In genomic region chr10:121681982-121682687, GRCh38 we compare ENCODE assay signal across 22 cellular contexts.
DNase-seq lines count a peak whose midpoint lies in the region; TF ChIP-seq lines count a peak whose summit lies in the region.
"Had no signal": no experiment of that assay in that cellular context is flagged by ENCODE, and none has a peak within 500 bp of the region (broad histone marks: within the 10 kb centered on the region; RNA-seq: fewer than 3 reads in every experiment).

No MANE protein-coding gene starts in this region.

- H3K23ac ChIP-seq in mesenchymal stem cell (ENCODE audit: low read length in 2 of 2): no peak overlapping the region

- H4K91ac ChIP-seq in mesenchymal stem cell (ENCODE audit: low read length): no peak overlapping the region

- H3K27ac Mint-ChIP-seq in neural crest cell (ENCODE audit: unreplicated experiment): peak overlapping the region; percentile 76
- H3K27ac Mint-ChIP-seq: activated T-helper 17 cell treated with anti-CD3 and anti-CD28 coated beads, Interleukin-2, amount 50 U/mL, for 72 hours; dendritic cell treated with granulocyte-macrophage colony-stimulating factor and Interleukin-4, amounts not matched to agents 40 ng/mL and 50 ng/mL, for 4 days had no signal

- H3K4me1 Mint-ChIP-seq in neural crest cell: peaks cover 61% of the 10 kb centered on the region
- H3K4me1 Mint-ChIP-seq: activated T-helper 17 cell treated with anti-CD3 and anti-CD28 coated beads, Interleukin-2, amount 50 U/mL, for 72 hours had no signal

- peaks cover 7% of the 10 kb centered on the region for H3K36me3 Mint-ChIP-seq in neural crest cell (ENCODE audit: low read depth)

- no peak overlapping the region for H3K9ac ChIP-seq in smooth muscle cell (ENCODE audit: low read depth)
- H3K9ac ChIP-seq in mesenchymal stem cell (ENCODE audit: low read length): no peak overlapping the region

- H3K9me3 Mint-ChIP-seq in neural crest cell: no peaks in the 10 kb centered on the region
- H3K9me3 Mint-ChIP-seq: dendritic cell treated with granulocyte-macrophage colony-stimulating factor and Interleukin-4, amounts not matched to agents 40 ng/mL and 50 ng/mL, for 4 days had no signal

- H4K20me1 ChIP-seq in smooth muscle cell (ENCODE audit: low read depth): no peaks in the 10 kb centered on the region

- H3K79me1 ChIP-seq in mesenchymal stem cell (replicated peaks; ENCODE audit: low read length, poor library complexity, severe bottlenecking): no peaks in the 10 kb centered on the region

- peak in 32 of 58 donors; percentile 13 to 76 (median 34) for DNase-seq in anterior cingulate cortex (lab: John Stamatoyannopoulos, UW)
- DNase-seq in globus pallidus (ENCODE audit: low spot score): peak; percentile 49
- no peak for DNase-seq in neural crest cell (ENCODE audit: low read depth, low spot score)
- no peak for DNase-seq in smooth muscle cell (lab: John Stamatoyannopoulos, UW; ENCODE audit: unreplicated experiment)
- no peak for DNase-seq in activated CD4-positive, alpha-beta T cell treated with anti-CD3 and anti-CD28 coated beads for 48 hours
- DNase-seq in DMS53 treated with DMSO at 0.1 percent for 48 hours (lab: John Stamatoyannopoulos, UW; ENCODE audit: unreplicated experiment): no peak
- DNase-seq in mesenchymal stem cell: no peak
- DNase-seq: activated CD4-positive, alpha-beta T cell treated with anti-CD3 and anti-CD28 coated beads, Interleukin-2, amount 50 U/mL, for 48 hours; activated CD8-positive, alpha-beta memory T cell treated with anti-CD3 and anti-CD28 coated beads, Interleukin-2, amount 50 U/mL, for 4 hours; activated naive CD4-positive, alpha-beta T cell treated with anti-CD3 and anti-CD28 coated beads, Interleukin-2, amount 50 U/mL, for 16 hours; central memory CD4-positive, alpha-beta T cell; KG1; NCI-H1417 treated with DMSO at 0.1 percent for 48 hours; NCI-H446 treated with DMSO at 0.1 percent for 48 hours; RPMI8226; transverse colon had no signal

- no peak overlapping the region for H4K8ac ChIP-seq in mesenchymal stem cell (ENCODE audit: low read length)

- no peak overlapping the region for H3K4me3 ChIP-seq in smooth muscle cell
- H3K4me3 ChIP-seq in mesenchymal stem cell (ENCODE audit: insufficient read depth in 1 of 2, low read depth in 1 of 2, low read length in 2 of 2): no peak overlapping the region
- H3K4me3 ChIP-seq: HAP-1, hepatocyte, transverse colon had no signal

- no peak overlapping the region for H2BK5ac ChIP-seq in mesenchymal stem cell (ENCODE audit: low read depth, low read length, poor library complexity, severe bottlenecking)

- H2BK12ac ChIP-seq in mesenchymal stem cell (ENCODE audit: low read length in 2 of 2): no peak overlapping the region

- no peak overlapping the region for H3K4ac ChIP-seq in mesenchymal stem cell (ENCODE audit: low read depth in 1 of 2, low read length in 2 of 2)

- H3K36me3 ChIP-seq in smooth muscle cell (ENCODE audit: low read depth): no peaks in the 10 kb centered on the region
- no peaks in the 10 kb centered on the region for H3K36me3 ChIP-seq in mesenchymal stem cell (ENCODE audit: control insufficient read depth in 1 of 2, insufficient read depth in 2 of 2, low read depth in 1 of 2, low read length in 2 of 2)
- H3K36me3 ChIP-seq: HAP-1, neutrophil, transverse colon had no signal

- no peak overlapping the region for H3K14ac ChIP-seq in mesenchymal stem cell (ENCODE audit: low read length in 2 of 2)

- no peak overlapping the region for H3K18ac ChIP-seq in mesenchymal stem cell (ENCODE audit: low read depth in 1 of 2, low read length in 2 of 2)

- H3K4me2 ChIP-seq in smooth muscle cell (no peak overlapping the region), mesenchymal stem cell (ENCODE audit: low read length, poor library complexity, severe bottlenecking) (no peak overlapping the region)
- H3K4me2 ChIP-seq: hepatocyte had no signal

- peaks cover 5% of the 10 kb centered on the region for H3F3A ChIP-seq in smooth muscle cell (ENCODE audit: low read depth)

- 94% methylated on average over 23 of the region's 24 CpGs for WGBS in smooth muscle cell (ENCODE audit: low lambda C conversion rate)
- 81% methylated on average over 23 of the region's 24 CpGs for WGBS in mesenchymal stem cell

- H3K4me3 Mint-ChIP-seq in neural crest cell: no peak overlapping the region
- H3K4me3 Mint-ChIP-seq: activated T-helper 17 cell treated with anti-CD3 and anti-CD28 coated beads, Interleukin-2, amount 50 U/mL, for 72 hours; dendritic cell treated with granulocyte-macrophage colony-stimulating factor and Interleukin-4, amounts not matched to agents 40 ng/mL and 50 ng/mL, for 4 days had no signal

- H2BK120ac ChIP-seq in mesenchymal stem cell (ENCODE audit: low read depth, low read length): no peak overlapping the region

- no peaks in the 10 kb centered on the region for H3K27me3 ChIP-seq in smooth muscle cell (ENCODE audit: low read depth)
- H3K27me3 ChIP-seq in mesenchymal stem cell (ENCODE audit: control insufficient read depth in 1 of 2, insufficient read depth in 1 of 2, low read length in 2 of 2): peaks cover 6 to 21% of the 10 kb centered on the region in 2 experiments
- H3K27me3 ChIP-seq: hepatocyte, transverse colon had no signal

- H2AFZ ChIP-seq in smooth muscle cell (ENCODE audit: low read depth) (no peak overlapping the region), mesenchymal stem cell (ENCODE audit: low read depth, low read length) (no peak overlapping the region)
- H2AFZ ChIP-seq: hepatocyte had no signal

- H3K79me2 ChIP-seq in smooth muscle cell (ENCODE audit: low read depth): no peaks in the 10 kb centered on the region
- H3K79me2 ChIP-seq: hepatocyte had no signal

- H3K27me3 Mint-ChIP-seq in neural crest cell (ENCODE audit: low read depth): no peaks in the 10 kb centered on the region

- no peak overlapping the region for H2AK5ac ChIP-seq in mesenchymal stem cell (ENCODE audit: low read length, severe bottlenecking)

- TF ChIP-seq CTCF in neural crest cell (conservative IDR thresholded peaks at IDR 0.05): no peak
- no peak for TF ChIP-seq CTCF in smooth muscle cell (IDR thresholded peaks at IDR 0.05; ENCODE audit: borderline replicate concordance, insufficient read depth, poor library complexity, severe bottlenecking)

- H3K4me1 ChIP-seq in smooth muscle cell (ENCODE audit: low read depth): peaks cover 52% of the 10 kb centered on the region
- H3K4me1 ChIP-seq in mesenchymal stem cell (ENCODE audit: control insufficient read depth, insufficient read depth, low read depth, low read length): no peaks in the 10 kb centered on the region
- H3K4me1 ChIP-seq: transverse colon had no signal

- no peak overlapping the region for H2BK15ac ChIP-seq in mesenchymal stem cell (ENCODE audit: low read depth, poor library complexity, severe bottlenecking)

- peaks cover 10% of the 10 kb centered on the region for H3K9me3 ChIP-seq in smooth muscle cell (replicated peaks; ENCODE audit: low read depth)
- H3K9me3 ChIP-seq in mesenchymal stem cell (ENCODE audit: control insufficient read depth, low read length): peaks cover 4% of the 10 kb centered on the region
- H3K9me3 ChIP-seq: neutrophil, transverse colon had no signal

- H3K27ac ChIP-seq in smooth muscle cell (ENCODE audit: low read depth): peak overlapping the region; percentile 85
- H3K27ac ChIP-seq in mesenchymal stem cell (ENCODE audit: low read length, poor library complexity, severe bottlenecking): no peak overlapping the region
- H3K27ac ChIP-seq: C4-2B, hepatocyte, neutrophil had no signal

Comparison
In these comparisons a context has a peak if more than half of its experiments do, and no peak if none do; other contexts are left out.
1. DNase-seq: peak in anterior cingulate cortex (32 of 58) and globus pallidus (single experiment); none in neural crest cell (single experiment), smooth muscle cell (single experiment), activated CD4-positive, alpha-beta T cell treated with anti-CD3 and anti-CD28 coated beads for 48 hours (single experiment), DMS53 treated with DMSO at 0.1 percent for 48 hours (single experiment) and mesenchymal stem cell (single experiment).